ENCODE assay signal across 1 cellular context in the genomic region with DNA sequence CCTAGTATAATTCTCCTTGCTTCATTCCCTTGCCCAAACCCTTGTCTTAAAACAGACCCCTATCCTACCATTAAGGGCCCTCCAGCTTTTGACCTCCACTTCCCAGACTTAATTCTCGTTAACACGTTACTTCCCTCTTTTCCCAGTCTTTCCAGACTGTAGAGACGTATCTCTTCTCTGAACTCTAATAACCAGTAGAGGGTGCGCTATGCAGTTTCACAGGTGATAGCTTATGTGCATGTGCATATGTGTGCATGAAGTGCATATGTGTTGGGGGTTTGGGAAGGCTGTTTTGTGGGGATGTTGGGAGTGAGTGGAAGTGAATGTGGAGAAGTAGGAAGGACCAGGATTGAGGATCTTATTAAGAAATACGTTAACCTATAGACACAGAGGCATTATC.
TF ChIP-seq lines count a peak whose summit lies in the region.

No MANE protein-coding gene starts in this region.

TF ChIP-seq in SK-N-SH, 30 proteins besides CTCF, POLR2A, EP300 and RAD21 (continued from another document):
- TF ChIP-seq, protein P1, sequence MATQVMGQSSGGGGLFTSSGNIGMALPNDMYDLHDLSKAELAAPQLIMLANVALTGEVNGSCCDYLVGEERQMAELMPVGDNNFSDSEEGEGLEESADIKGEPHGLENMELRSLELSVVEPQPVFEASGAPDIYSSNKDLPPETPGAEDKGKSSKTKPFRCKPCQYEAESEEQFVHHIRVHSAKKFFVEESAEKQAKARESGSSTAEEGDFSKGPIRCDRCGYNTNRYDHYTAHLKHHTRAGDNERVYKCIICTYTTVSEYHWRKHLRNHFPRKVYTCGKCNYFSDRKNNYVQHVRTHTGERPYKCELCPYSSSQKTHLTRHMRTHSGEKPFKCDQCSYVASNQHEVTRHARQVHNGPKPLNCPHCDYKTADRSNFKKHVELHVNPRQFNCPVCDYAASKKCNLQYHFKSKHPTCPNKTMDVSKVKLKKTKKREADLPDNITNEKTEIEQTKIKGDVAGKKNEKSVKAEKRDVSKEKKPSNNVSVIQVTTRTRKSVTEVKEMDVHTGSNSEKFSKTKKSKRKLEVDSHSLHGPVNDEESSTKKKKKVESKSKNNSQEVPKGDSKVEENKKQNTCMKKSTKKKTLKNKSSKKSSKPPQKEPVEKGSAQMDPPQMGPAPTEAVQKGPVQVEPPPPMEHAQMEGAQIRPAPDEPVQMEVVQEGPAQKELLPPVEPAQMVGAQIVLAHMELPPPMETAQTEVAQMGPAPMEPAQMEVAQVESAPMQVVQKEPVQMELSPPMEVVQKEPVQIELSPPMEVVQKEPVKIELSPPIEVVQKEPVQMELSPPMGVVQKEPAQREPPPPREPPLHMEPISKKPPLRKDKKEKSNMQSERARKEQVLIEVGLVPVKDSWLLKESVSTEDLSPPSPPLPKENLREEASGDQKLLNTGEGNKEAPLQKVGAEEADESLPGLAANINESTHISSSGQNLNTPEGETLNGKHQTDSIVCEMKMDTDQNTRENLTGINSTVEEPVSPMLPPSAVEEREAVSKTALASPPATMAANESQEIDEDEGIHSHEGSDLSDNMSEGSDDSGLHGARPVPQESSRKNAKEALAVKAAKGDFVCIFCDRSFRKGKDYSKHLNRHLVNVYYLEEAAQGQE (IDR thresholded peaks at IDR 0.05; ENCODE audit: low read depth, low read length): no peak
- no peak for TF ChIP-seq EZH2phosphoT487 (IDR thresholded peaks at IDR 0.05; ENCODE audit: borderline replicate concordance, low read depth)
